ENCODE assay signal across 1 cellular context in the genomic region with DNA sequence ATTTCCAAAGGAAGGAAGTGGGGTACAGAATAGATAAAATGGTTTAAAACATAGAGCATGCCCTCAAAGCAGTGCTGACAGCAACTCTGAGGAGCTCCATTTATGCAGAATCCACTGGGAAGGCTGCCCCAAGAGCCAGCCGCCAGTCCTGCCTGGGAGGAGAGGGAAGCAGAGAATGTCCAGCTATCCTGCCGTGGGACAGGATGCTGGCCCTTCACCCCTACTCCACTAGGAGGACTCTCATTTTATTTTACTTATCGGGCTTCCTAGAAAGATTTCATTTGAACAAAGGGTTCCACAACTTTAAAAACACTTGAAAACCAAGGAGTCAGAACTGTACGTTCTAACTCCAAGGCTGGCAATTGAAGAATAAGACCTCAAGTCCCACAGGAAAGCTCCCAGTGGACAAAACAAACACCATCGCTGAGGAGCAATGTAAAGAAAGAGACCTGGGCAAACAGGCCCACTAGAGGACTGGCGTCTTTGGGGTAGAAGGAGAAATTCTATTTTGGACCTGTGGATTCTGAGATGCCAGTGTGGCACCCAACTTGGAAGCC.
TF ChIP-seq lines count a peak whose summit lies in the region.

No MANE protein-coding gene starts in this region.

TF ChIP-seq in GM23338, 12 proteins besides CTCF, POLR2A, EP300 and RAD21:
- TF ChIP-seq, protein P1, sequence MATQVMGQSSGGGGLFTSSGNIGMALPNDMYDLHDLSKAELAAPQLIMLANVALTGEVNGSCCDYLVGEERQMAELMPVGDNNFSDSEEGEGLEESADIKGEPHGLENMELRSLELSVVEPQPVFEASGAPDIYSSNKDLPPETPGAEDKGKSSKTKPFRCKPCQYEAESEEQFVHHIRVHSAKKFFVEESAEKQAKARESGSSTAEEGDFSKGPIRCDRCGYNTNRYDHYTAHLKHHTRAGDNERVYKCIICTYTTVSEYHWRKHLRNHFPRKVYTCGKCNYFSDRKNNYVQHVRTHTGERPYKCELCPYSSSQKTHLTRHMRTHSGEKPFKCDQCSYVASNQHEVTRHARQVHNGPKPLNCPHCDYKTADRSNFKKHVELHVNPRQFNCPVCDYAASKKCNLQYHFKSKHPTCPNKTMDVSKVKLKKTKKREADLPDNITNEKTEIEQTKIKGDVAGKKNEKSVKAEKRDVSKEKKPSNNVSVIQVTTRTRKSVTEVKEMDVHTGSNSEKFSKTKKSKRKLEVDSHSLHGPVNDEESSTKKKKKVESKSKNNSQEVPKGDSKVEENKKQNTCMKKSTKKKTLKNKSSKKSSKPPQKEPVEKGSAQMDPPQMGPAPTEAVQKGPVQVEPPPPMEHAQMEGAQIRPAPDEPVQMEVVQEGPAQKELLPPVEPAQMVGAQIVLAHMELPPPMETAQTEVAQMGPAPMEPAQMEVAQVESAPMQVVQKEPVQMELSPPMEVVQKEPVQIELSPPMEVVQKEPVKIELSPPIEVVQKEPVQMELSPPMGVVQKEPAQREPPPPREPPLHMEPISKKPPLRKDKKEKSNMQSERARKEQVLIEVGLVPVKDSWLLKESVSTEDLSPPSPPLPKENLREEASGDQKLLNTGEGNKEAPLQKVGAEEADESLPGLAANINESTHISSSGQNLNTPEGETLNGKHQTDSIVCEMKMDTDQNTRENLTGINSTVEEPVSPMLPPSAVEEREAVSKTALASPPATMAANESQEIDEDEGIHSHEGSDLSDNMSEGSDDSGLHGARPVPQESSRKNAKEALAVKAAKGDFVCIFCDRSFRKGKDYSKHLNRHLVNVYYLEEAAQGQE (IDR thresholded peaks at IDR 0.05; ENCODE audit: unreplicated experiment) = no peak
- TF ChIP-seq ZNF114 (CRISPR knock-in tag; IDR thresholded peaks at IDR 0.05) = no peak
- TF ChIP-seq NANOG (IDR thresholded peaks at IDR 0.05; ENCODE audit: borderline replicate concordance) = no peak
- TF ChIP-seq, protein P2, sequence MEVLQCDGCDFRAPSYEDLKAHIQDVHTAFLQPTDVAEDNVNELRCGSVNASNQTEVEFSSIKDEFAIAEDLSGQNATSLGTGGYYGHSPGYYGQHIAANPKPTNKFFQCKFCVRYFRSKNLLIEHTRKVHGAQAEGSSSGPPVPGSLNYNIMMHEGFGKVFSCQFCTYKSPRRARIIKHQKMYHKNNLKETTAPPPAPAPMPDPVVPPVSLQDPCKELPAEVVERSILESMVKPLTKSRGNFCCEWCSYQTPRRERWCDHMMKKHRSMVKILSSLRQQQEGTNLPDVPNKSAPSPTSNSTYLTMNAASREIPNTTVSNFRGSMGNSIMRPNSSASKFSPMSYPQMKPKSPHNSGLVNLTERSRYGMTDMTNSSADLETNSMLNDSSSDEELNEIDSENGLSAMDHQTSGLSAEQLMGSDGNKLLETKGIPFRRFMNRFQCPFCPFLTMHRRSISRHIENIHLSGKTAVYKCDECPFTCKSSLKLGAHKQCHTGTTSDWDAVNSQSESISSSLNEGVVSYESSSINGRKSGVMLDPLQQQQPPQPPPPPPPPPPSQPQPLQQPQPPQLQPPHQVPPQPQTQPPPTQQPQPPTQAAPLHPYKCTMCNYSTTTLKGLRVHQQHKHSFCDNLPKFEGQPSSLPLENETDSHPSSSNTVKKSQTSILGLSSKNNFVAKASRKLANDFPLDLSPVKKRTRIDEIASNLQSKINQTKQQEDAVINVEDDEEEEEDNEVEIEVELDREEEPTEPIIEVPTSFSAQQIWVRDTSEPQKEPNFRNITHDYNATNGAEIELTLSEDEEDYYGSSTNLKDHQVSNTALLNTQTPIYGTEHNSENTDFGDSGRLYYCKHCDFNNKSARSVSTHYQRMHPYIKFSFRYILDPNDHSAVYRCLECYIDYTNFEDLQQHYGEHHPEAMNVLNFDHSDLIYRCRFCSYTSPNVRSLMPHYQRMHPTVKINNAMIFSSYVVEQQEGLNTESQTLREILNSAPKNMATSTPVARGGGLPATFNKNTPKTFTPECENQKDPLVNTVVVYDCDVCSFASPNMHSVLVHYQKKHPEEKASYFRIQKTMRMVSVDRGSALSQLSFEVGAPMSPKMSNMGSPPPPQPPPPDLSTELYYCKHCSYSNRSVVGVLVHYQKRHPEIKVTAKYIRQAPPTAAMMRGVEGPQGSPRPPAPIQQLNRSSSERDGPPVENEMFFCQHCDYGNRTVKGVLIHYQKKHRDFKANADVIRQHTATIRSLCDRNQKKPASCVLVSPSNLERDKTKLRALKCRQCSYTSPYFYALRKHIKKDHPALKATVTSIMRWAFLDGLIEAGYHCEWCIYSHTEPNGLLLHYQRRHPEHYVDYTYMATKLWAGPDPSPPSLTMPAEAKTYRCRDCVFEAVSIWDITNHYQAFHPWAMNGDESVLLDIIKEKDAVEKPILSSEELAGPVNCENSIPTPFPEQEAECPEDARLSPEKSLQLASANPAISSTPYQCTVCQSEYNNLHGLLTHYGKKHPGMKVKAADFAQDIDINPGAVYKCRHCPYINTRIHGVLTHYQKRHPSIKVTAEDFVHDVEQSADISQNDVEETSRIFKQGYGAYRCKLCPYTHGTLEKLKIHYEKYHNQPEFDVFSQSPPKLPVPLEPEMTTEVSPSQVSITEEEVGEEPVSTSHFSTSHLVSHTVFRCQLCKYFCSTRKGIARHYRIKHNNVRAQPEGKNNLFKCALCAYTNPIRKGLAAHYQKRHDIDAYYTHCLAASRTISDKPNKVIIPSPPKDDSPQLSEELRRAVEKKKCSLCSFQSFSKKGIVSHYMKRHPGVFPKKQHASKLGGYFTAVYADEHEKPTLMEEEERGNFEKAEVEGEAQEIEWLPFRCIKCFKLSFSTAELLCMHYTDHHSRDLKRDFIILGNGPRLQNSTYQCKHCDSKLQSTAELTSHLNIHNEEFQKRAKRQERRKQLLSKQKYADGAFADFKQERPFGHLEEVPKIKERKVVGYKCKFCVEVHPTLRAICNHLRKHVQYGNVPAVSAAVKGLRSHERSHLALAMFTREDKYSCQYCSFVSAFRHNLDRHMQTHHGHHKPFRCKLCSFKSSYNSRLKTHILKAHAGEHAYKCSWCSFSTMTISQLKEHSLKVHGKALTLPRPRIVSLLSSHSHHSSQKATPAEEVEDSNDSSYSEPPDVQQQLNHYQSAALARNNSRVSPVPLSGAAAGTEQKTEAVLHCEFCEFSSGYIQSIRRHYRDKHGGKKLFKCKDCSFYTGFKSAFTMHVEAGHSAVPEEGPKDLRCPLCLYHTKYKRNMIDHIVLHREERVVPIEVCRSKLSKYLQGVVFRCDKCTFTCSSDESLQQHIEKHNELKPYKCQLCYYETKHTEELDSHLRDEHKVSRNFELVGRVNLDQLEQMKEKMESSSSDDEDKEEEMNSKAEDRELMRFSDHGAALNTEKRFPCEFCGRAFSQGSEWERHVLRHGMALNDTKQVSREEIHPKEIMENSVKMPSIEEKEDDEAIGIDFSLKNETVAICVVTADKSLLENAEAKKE (CRISPR knock-in tag; IDR thresholded peaks at IDR 0.05) = no peak
- no peak for TF ChIP-seq POLR2AphosphoS5 (IDR thresholded peaks at IDR 0.05; ENCODE audit: low read depth)
- TF ChIP-seq EZH2phosphoT487 (IDR thresholded peaks at IDR 0.05; ENCODE audit: unreplicated experiment) = no peak
- TF ChIP-seq, protein P3, sequence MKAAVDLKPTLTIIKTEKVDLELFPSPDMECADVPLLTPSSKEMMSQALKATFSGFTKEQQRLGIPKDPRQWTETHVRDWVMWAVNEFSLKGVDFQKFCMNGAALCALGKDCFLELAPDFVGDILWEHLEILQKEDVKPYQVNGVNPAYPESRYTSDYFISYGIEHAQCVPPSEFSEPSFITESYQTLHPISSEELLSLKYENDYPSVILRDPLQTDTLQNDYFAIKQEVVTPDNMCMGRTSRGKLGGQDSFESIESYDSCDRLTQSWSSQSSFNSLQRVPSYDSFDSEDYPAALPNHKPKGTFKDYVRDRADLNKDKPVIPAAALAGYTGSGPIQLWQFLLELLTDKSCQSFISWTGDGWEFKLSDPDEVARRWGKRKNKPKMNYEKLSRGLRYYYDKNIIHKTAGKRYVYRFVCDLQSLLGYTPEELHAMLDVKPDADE (IDR thresholded peaks at IDR 0.05) = no peak
- no peak for TF ChIP-seq EZH2 (IDR thresholded peaks at IDR 0.05; ENCODE audit: low read depth, unreplicated experiment)
- no peak for TF ChIP-seq STAT1 (IDR thresholded peaks at IDR 0.05; ENCODE audit: unreplicated experiment)
- TF ChIP-seq CREB1 (CRISPR knock-in tag; IDR thresholded peaks at IDR 0.05; ENCODE audit: low read depth) = no peak
- TF ChIP-seq ZNF331 (CRISPR knock-in tag; IDR thresholded peaks at IDR 0.05; ENCODE audit: low read depth) = no peak
TF ChIP-seq in GM23338: peak in this region for 0.
